Comparison of ENCODE assay signal across 18 cellular contexts in the genomic region with DNA sequence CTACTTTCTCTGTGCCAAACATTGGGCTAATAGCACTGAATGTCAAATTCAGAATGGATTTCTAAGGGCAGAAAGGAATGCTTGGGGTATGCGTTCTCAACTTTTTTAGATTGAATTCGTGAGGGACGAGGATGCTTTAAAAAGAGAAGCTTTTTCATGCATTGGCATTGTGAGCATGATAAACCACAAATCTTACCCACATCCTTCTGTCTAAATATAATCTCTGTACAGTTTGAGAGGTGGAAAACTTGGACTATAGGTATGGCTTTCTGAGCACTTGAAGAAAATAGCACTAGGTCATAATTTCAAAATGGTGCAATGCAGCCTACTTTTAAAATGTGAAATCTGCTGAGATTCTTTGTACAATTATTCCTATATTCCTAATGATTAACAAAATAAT.
DNase-seq lines count a peak whose midpoint lies in the region; ATAC-seq and TF ChIP-seq lines count a peak whose summit lies in the region.
"Had no signal": no experiment of that assay in that cellular context is flagged by ENCODE, and none has a peak within 500 bp of the region (broad histone marks: within the 10 kb centered on the region; RNA-seq: fewer than 3 reads in every experiment).

No MANE protein-coding gene starts in this region.

- no peaks in the 10 kb centered on the region for H3K36me3 Mint-ChIP-seq in chondrocyte (ENCODE audit: low read depth)
- H3K36me3 Mint-ChIP-seq: CD4-positive, CD25-positive, alpha-beta regulatory T cell; CD8-positive, alpha-beta memory T cell had no signal

- TF ChIP-seq CTCF in Loucy (conservative IDR thresholded peaks at IDR 0.05; ENCODE audit: low read length), result no peak
- no peak for TF ChIP-seq CTCF in chondrocyte (IDR thresholded peaks at IDR 0.05)

- no peaks in the 10 kb centered on the region for H3K27me3 Mint-ChIP-seq in chondrocyte (ENCODE audit: low read depth)
- H3K27me3 Mint-ChIP-seq: CD8-positive, alpha-beta memory T cell had no signal

- H3K9me3 ChIP-seq in Loucy (ENCODE audit: insufficient read depth, low read depth, low read length), result no peaks in the 10 kb centered on the region
- H3K9me3 ChIP-seq: A549 had no signal

- H3K4me1 Mint-ChIP-seq in chondrocyte (ENCODE audit: low read depth), result peaks cover 28% of the 10 kb centered on the region
- H3K4me1 Mint-ChIP-seq: CD4-positive, CD25-positive, alpha-beta regulatory T cell; CD8-positive, alpha-beta memory T cell had no signal

- peak; percentile 15 for DNase-seq in NOMO-1 treated with DMSO at 0.1 percent for 48 hours (lab: John Stamatoyannopoulos, UW; ENCODE audit: unreplicated experiment)
- no peak for DNase-seq in NOMO-1 treated with dmso at 0.1 percent for 144 hours (lab: John Stamatoyannopoulos, UW; ENCODE audit: unreplicated experiment)
- DNase-seq in chondrocyte (ENCODE audit: low spot score), result no peak
- no peak for DNase-seq in stimulated activated CD8-positive, alpha-beta memory T cell treated with anti-CD3 and anti-CD28 coated beads, Interleukin-4, amount 100 ng/mL, for 48 hours
- no peak for DNase-seq in NCI-H510A (lab: John Stamatoyannopoulos, UW)
- DNase-seq in NCI-H1930 (lab: John Stamatoyannopoulos, UW), result no peak
- DNase-seq: AML-193; CD4-positive, CD25-positive, alpha-beta regulatory T cell; CD8-positive, alpha-beta memory T cell; COR-L47; DMS 273 treated with DMSO at 0.1 percent for 48 hours; GDM1; HFFc6; IMR-90 had no signal

- H3F3A ChIP-seq in Loucy (ENCODE audit: low read depth), result no peaks in the 10 kb centered on the region

- H3K9me2 ChIP-seq in Loucy (replicated peaks; ENCODE audit: low read depth, low read length), result no peaks in the 10 kb centered on the region

- peak overlapping the region; percentile 18 for H3K27ac Mint-ChIP-seq in chondrocyte (ENCODE audit: unreplicated experiment)
- H3K27ac Mint-ChIP-seq: CD4-positive, CD25-positive, alpha-beta regulatory T cell; CD8-positive, alpha-beta memory T cell; GM23338; HFFc6 had no signal

- no peaks in the 10 kb centered on the region for H3K9me3 Mint-ChIP-seq in chondrocyte (ENCODE audit: low read depth)
- H3K9me3 Mint-ChIP-seq: GM23338, HFFc6 had no signal

- H4K20me1 ChIP-seq in Loucy (ENCODE audit: insufficient read depth, low read length, poor library complexity, severe bottlenecking), result no peaks in the 10 kb centered on the region

- no peak overlapping the region for H3K9ac ChIP-seq in Loucy (ENCODE audit: low read depth, low read length, poor library complexity, severe bottlenecking)

- H2AFZ ChIP-seq in Loucy (ENCODE audit: low read length), result no peak overlapping the region
- H2AFZ ChIP-seq: GM23338 had no signal

- H3K4me3 ChIP-seq in Loucy (ENCODE audit: low read length, poor library complexity, severe bottlenecking), result no peak overlapping the region
- H3K4me3 ChIP-seq: A549, GM23338 had no signal

- H3K79me2 ChIP-seq in Loucy (ENCODE audit: insufficient read depth, low read length), result no peaks in the 10 kb centered on the region

- H3K36me3 ChIP-seq in Loucy (ENCODE audit: insufficient read depth, low read length), result no peaks in the 10 kb centered on the region

- no peaks in the 10 kb centered on the region for H3K27me3 ChIP-seq in Loucy (ENCODE audit: insufficient read depth, low read length, poor library complexity, severe bottlenecking)

- H3K4me2 ChIP-seq in Loucy (ENCODE audit: low read depth, low read length, poor library complexity, severe bottlenecking), result peak overlapping the region; percentile 34
- H3K4me2 ChIP-seq: A549, GM23338 had no signal

- no peak for ATAC-seq in GM19395 (IDR thresholded peaks at IDR 0.05; ENCODE audit: unreplicated experiment)

- H3K4me3 Mint-ChIP-seq in chondrocyte (ENCODE audit: unreplicated experiment), result no peak overlapping the region
- H3K4me3 Mint-ChIP-seq: CD4-positive, CD25-positive, alpha-beta regulatory T cell; CD8-positive, alpha-beta memory T cell; GM23338; HFFc6 had no signal

- H3K4me1 ChIP-seq in Loucy (ENCODE audit: insufficient read depth, low read length, poor library complexity, severe bottlenecking), result peaks cover 25% of the 10 kb centered on the region
